ENCODE assay signal across 1 cellular context in the genomic region with DNA sequence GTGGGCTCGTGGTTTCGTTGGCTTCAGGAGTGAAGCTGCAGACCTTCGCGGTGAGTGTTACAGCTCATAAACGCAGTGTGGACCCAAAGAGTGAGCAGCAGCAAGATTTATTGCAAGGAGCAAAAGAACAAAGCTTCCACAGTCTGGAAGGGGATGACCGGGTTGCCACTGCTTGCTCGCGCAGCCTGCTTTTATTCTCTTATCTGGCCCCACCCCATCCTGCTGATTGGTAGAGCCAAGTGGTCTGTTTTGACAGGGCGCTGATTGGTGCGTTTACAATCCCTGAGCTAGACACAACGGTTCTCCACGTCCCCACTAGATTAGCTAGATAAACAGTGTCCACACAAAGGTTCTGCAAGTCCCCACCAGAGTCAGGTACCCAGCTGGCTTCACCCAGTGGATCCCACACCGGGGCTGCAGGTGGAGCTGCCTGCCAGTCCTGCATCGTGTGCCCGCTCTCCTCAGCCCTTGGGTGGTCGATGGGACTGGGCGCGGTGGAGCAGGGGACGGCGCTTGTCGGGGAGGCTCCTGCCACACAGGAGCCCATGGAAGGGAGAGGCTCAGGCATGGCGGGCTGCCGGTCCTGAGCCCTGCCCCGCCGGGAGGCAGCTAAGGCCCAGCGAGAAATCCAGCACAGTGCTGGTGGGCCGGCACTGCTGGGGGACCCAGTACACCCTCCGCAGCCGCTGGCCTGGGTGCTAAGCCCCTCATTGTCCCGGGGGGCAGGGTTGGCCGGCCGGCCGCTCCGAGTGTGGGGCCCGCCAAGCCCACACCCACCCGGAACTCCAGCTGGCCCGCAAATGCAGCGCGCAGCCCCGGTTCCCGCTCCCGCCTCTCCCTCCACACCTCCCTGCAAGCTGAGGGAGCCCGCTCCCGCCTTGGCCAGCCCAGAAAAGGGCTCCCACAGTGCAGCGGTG. TPM values are rescaled to one million over a fixed set of nuclear protein-coding genes. Genes with fewer than 3 reads are reported as not detected.
"Had no signal": no experiment of that assay in that cellular context is flagged by ENCODE, and none has a peak within 500 bp of the region (broad histone marks: within the 10 kb centered on the region; RNA-seq: fewer than 3 reads in every experiment).

No MANE protein-coding gene starts in this region.

RNA-seq across cellular contexts. Expression of a gene that starts 44.0 kb away (rescaled TPM):
- polyA plus RNA-seq: IgD-negative memory B cell had no signal
